Comparison of ENCODE assay signal across 12 cellular contexts in the genomic region with DNA sequence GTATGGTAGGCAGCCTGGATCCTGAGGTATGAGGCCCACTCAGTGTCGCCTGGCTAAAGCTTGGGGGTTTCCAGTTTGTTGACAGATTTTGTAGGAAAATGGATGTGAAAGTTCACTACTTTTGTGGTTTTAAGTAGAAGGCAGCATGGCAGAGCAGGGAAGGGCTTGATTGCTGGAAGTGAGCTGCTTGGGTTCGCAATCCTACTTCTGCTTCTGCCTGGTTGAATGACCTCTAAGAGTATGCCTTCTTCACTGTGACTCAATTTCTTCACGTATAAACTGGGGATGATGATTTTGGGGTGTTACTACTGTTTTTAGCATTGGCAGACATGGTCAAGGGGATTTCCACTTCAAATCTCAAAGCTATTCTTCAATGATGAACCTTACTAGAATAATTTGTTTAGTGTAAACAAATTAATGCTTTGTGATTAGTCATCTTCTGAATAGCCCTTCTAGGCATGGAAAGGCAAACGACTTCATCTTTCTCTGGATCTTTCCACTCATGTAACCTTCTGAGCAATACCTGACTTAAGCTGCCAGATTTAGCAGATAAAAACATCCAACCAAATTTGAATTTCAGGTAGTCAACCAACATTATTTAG. TPM values are rescaled to one million over a fixed set of nuclear protein-coding genes. Genes with fewer than 3 reads are reported as not detected.
DNase-seq lines count a peak whose midpoint lies in the region; ATAC-seq and FAIRE-seq lines count a peak whose summit lies in the region.
"Had no signal": no experiment of that assay in that cellular context is flagged by ENCODE, and none has a peak within 500 bp of the region (broad histone marks: within the 10 kb centered on the region; RNA-seq: fewer than 3 reads in every experiment).

No MANE protein-coding gene starts in this region.

- CTCF ChIA-PET in activated CD4-positive, alpha-beta T cell treated with anti-CD3 and anti-CD28 coated beads, Interleukin-2, amount 10 ng/mL, durations not matched to agents 7 days and 5 days (lab: Charles Lee): interaction anchor here (0.9 to 1.7 kb wide), 3 partner anchors 8 to 12 kb away, joined by 3 to 4 read pairs (median 4); no protein-coding TSS in a partner anchor

- H3K27ac Mint-ChIP-seq in stimulated activated naive CD8-positive, alpha-beta T cell treated with anti-CD3 and anti-CD28 coated beads, Interleukin-15, Interleukin-2, amounts not matched to agents 100 ng/mL and 50 ng/mL, for 24 hours: peak overlapping the region; percentile 34
- no peak overlapping the region for H3K27ac Mint-ChIP-seq in activated CD4-positive, alpha-beta T cell treated with anti-CD3 and anti-CD28 coated beads, Interleukin-2, amount 10 ng/mL, durations not matched to agents 7 days and 5 days
- H3K27ac Mint-ChIP-seq: activated T-cell treated with anti-CD3 and anti-CD28 coated beads, Interleukin-2, amount 50 U/mL, for 24 hours had no signal

- peak; percentile 40 to 58 for ATAC-seq in activated T-cell treated with anti-CD3 and anti-CD28 coated beads, Interleukin-2, amount 50 U/mL, for 4 hours
- no peak for ATAC-seq in HG03354 (IDR thresholded peaks at IDR 0.05; ENCODE audit: poor library complexity, severe bottlenecking, unreplicated experiment)

- H3K27me3 Mint-ChIP-seq in activated T-cell treated with anti-CD3 and anti-CD28 coated beads, Interleukin-2, amount 50 U/mL, for 4 hours (ENCODE audit: low read depth): no peaks in the 10 kb centered on the region
- H3K27me3 Mint-ChIP-seq in stimulated activated naive CD8-positive, alpha-beta T cell treated with anti-CD3 and anti-CD28 coated beads, Interleukin-15, Interleukin-2, amounts not matched to agents 100 ng/mL and 50 ng/mL, for 24 hours: no peaks in the 10 kb centered on the region
- H3K27me3 Mint-ChIP-seq in activated CD4-positive, alpha-beta T cell treated with anti-CD3 and anti-CD28 coated beads, Interleukin-2, amount 10 ng/mL, durations not matched to agents 7 days and 5 days: peaks cover 4% of the 10 kb centered on the region

- H3K4me3 Mint-ChIP-seq in activated T-cell treated with anti-CD3 and anti-CD28 coated beads, Interleukin-2, amount 50 U/mL, for 4 hours: no peak overlapping the region
- no peak overlapping the region for H3K4me3 Mint-ChIP-seq in stimulated activated naive CD8-positive, alpha-beta T cell treated with anti-CD3 and anti-CD28 coated beads, Interleukin-15, Interleukin-2, amounts not matched to agents 100 ng/mL and 50 ng/mL, for 24 hours
- no peak overlapping the region for H3K4me3 Mint-ChIP-seq in activated CD4-positive, alpha-beta T cell treated with anti-CD3 and anti-CD28 coated beads, Interleukin-2, amount 10 ng/mL, durations not matched to agents 7 days and 5 days
- H3K4me3 Mint-ChIP-seq: activated T-cell treated with anti-CD3 and anti-CD28 coated beads, Interleukin-2, amount 50 U/mL, for 24 hours had no signal

- no peaks in the 10 kb centered on the region for H3K36me3 Mint-ChIP-seq in activated T-cell treated with anti-CD3 and anti-CD28 coated beads, Interleukin-2, amount 50 U/mL, for 4 hours (ENCODE audit: insufficient read depth)
- H3K36me3 Mint-ChIP-seq in stimulated activated naive CD8-positive, alpha-beta T cell treated with anti-CD3 and anti-CD28 coated beads, Interleukin-15, Interleukin-2, amounts not matched to agents 100 ng/mL and 50 ng/mL, for 24 hours (ENCODE audit: low read depth): no peaks in the 10 kb centered on the region
- no peaks in the 10 kb centered on the region for H3K36me3 Mint-ChIP-seq in activated CD4-positive, alpha-beta T cell treated with anti-CD3 and anti-CD28 coated beads, Interleukin-2, amount 10 ng/mL, durations not matched to agents 7 days and 5 days (ENCODE audit: low read depth)

- H3K9me3 Mint-ChIP-seq in activated T-cell treated with anti-CD3 and anti-CD28 coated beads, Interleukin-2, amount 50 U/mL, for 4 hours: no peaks in the 10 kb centered on the region
- no peaks in the 10 kb centered on the region for H3K9me3 Mint-ChIP-seq in stimulated activated naive CD8-positive, alpha-beta T cell treated with anti-CD3 and anti-CD28 coated beads, Interleukin-15, Interleukin-2, amounts not matched to agents 100 ng/mL and 50 ng/mL, for 24 hours
- no peaks in the 10 kb centered on the region for H3K9me3 Mint-ChIP-seq in activated CD4-positive, alpha-beta T cell treated with anti-CD3 and anti-CD28 coated beads, Interleukin-2, amount 10 ng/mL, durations not matched to agents 7 days and 5 days
- H3K9me3 Mint-ChIP-seq: activated T-cell treated with anti-CD3 and anti-CD28 coated beads, Interleukin-2, amount 50 U/mL, for 24 hours had no signal

- H3K4me1 Mint-ChIP-seq in activated T-cell treated with anti-CD3 and anti-CD28 coated beads, Interleukin-2, amount 50 U/mL, for 4 hours (ENCODE audit: low read depth): peaks cover 2% of the 10 kb centered on the region
- peaks cover 17% of the 10 kb centered on the region for H3K4me1 Mint-ChIP-seq in stimulated activated naive CD8-positive, alpha-beta T cell treated with anti-CD3 and anti-CD28 coated beads, Interleukin-15, Interleukin-2, amounts not matched to agents 100 ng/mL and 50 ng/mL, for 24 hours (ENCODE audit: low read depth)
- H3K4me1 Mint-ChIP-seq in activated CD4-positive, alpha-beta T cell treated with anti-CD3 and anti-CD28 coated beads, Interleukin-2, amount 10 ng/mL, durations not matched to agents 7 days and 5 days: peaks cover 4% of the 10 kb centered on the region

- DNase-seq in activated T-cell treated with anti-CD3 and anti-CD28 coated beads, Interleukin-2, amount 50 U/mL, for 4 hours: no peak
- no peak for DNase-seq in activated T-cell treated with anti-CD3 and anti-CD28 coated beads, Interleukin-2, amount 50 U/mL, for 1 hour
- DNase-seq in HTR-8/SVneo (ENCODE audit: insufficient read length, low spot score) (no peak), amniotic epithelial cell (ENCODE audit: low read depth) (peak; percentile 21), NCI-H2227 (lab: John Stamatoyannopoulos, UW; ENCODE audit: unreplicated experiment) (no peak)
- no peak for DNase-seq in activated CD4-positive, alpha-beta T cell treated with anti-CD3 and anti-CD28 coated beads, Interleukin-2, amount 10 ng/mL, durations not matched to agents 7 days and 5 days
- DNase-seq: activated T-cell treated with anti-CD3 and anti-CD28 coated beads, Interleukin-2, amount 50 U/mL, for 24 hours had no signal

- POLR2A ChIA-PET in activated CD4-positive, alpha-beta T cell treated with anti-CD3 and anti-CD28 coated beads, Interleukin-2, amount 10 ng/mL, durations not matched to agents 7 days and 5 days (lab: Charles Lee): no interaction called here

- FAIRE-seq in HTR-8/SVneo (lab: Jason Lieb, UNC): peak; percentile 31

RNA-seq across cellular contexts. Expression of gene BMP10, which starts 13.2 kb away (rescaled TPM):
- total RNA-seq in activated T-cell treated with anti-CD3 and anti-CD28 coated beads, Interleukin-2, amount 50 U/mL, for 4 hours: not detected
- total RNA-seq in activated CD4-positive, alpha-beta T cell treated with anti-CD3 and anti-CD28 coated beads, Interleukin-2, amount 10 ng/mL, durations not matched to agents 7 days and 5 days: not detected
- total RNA-seq: Daoy, NCI-H460, thoracic aorta had no signal
